8 cellular contexts compared by ENCODE assay signal in genomic region chr2:62456721-62457539, GRCh38. TPM values are rescaled to one million over a fixed set of nuclear protein-coding genes. Genes with fewer than 3 reads are reported as not detected.
DNase-seq lines count a peak whose midpoint lies in the region; ATAC-seq, FAIRE-seq and TF ChIP-seq lines count a peak whose summit lies in the region.

No MANE protein-coding gene starts in this region.

- no peaks in the 10 kb centered on the region for H3K36me3 Mint-ChIP-seq in chondrocyte (ENCODE audit: low read depth)

- H3K79me2 ChIP-seq in ACC112 (ENCODE audit: control insufficient read depth, insufficient read depth, low read length, unreplicated experiment), result no peaks in the 10 kb centered on the region

- no peaks in the 10 kb centered on the region for H3K27me3 ChIP-seq in ACC112 (ENCODE audit: insufficient read depth, low read length)

- no peaks in the 10 kb centered on the region for H3K9me3 Mint-ChIP-seq in chondrocyte (ENCODE audit: low read depth)

- H3K4me1 ChIP-seq in ACC112 (ENCODE audit: control insufficient read depth, insufficient read depth, low read length, unreplicated experiment), result peaks cover 6% of the 10 kb centered on the region

- H3K27ac ChIP-seq in ACC112 (ENCODE audit: low read depth, low read length), result no peak overlapping the region

- peak overlapping the region; percentile 54 for H2AFZ ChIP-seq in ACC112 (ENCODE audit: low read length, unreplicated experiment)

- H3K27me3 Mint-ChIP-seq in chondrocyte (ENCODE audit: low read depth), result no peaks in the 10 kb centered on the region

- FAIRE-seq in GM18507 (lab: Jason Lieb, UNC), result peak; percentile 70

- peak; percentile 84 for ATAC-seq in HG02973 (IDR thresholded peaks at IDR 0.05; ENCODE audit: unreplicated experiment)

- H3K36me3 ChIP-seq in ACC112 (ENCODE audit: insufficient read depth, low read length), result no peaks in the 10 kb centered on the region

- peak overlapping the region; percentile 80 for H3K4me3 ChIP-seq in ACC112 (ENCODE audit: low read depth, low read length)

- peak overlapping the region; percentile 67 for H3K4me3 Mint-ChIP-seq in chondrocyte (ENCODE audit: unreplicated experiment)

- peak; percentile 74 for DNase-seq in GM18507 (ENCODE audit: extremely low spot score, insufficient read length, low read depth)
- peak; percentile 45 for DNase-seq in NCI-H2171 treated with DMSO at 0.1 percent for 48 hours (lab: John Stamatoyannopoulos, UW)
- peak; percentile 50 to 58 for DNase-seq in activated CD4-positive, alpha-beta T cell treated with anti-CD3 and anti-CD28 coated beads for 24 hours (ENCODE audit: low read depth in 2 of 2)
- DNase-seq in chondrocyte (ENCODE audit: low spot score), result peak; percentile 94
- DNase-seq in kidney glomerular epithelial cell (lab: John Stamatoyannopoulos, UW), result peak; percentile 48
- DNase-seq in stimulated activated CD4-positive, alpha-beta T cell treated with anti-CD3 and anti-CD28 coated beads, Interleukin-15, amount 100 ng/mL, for 48 hours (ENCODE audit: low read depth in 2 of 2), result peak; percentile 29 to 57

- peak; percentile 99 for TF ChIP-seq CTCF in chondrocyte (IDR thresholded peaks at IDR 0.05)

- no peak overlapping the region for H3K27ac Mint-ChIP-seq in chondrocyte (ENCODE audit: unreplicated experiment)

- H3K4me1 Mint-ChIP-seq in chondrocyte (ENCODE audit: low read depth), result peaks cover 5% of the 10 kb centered on the region

RNA-seq across cellular contexts. Expression of gene TMEM17, which starts 49.1 kb away (rescaled TPM):
- 2.6 to 3.8 TPM (median 3.8 TPM) in 3 replicates for total RNA-seq in chondrocyte

Comparison
In these comparisons a context has a peak if more than half of its experiments do, and no peak if none do; other contexts are left out.
1. DNase-seq: peak in every context shown above with its lines; median percentile 94 in chondrocyte; 74 in GM18507; 54 in activated CD4-positive, alpha-beta T cell treated with anti-CD3 and anti-CD28 coated beads for 24 hours; 48 in kidney glomerular epithelial cell; 45 in NCI-H2171 treated with DMSO at 0.1 percent for 48 hours; 43 in stimulated activated CD4-positive, alpha-beta T cell treated with anti-CD3 and anti-CD28 coated beads, Interleukin-15, amount 100 ng/mL, for 48 hours.